ENCODE assay signal across 22 cellular contexts in genomic region chr2:106111882-106112571, GRCh38.
"Had no signal": no experiment of that assay in that cellular context is flagged by ENCODE, and none has a peak within 500 bp of the region (broad histone marks: within the 10 kb centered on the region; RNA-seq: fewer than 3 reads in every experiment).

No MANE protein-coding gene starts in this region.

- H3K9me3 ChIP-seq: lower lobe of right lung, pancreas, right lobe of liver, suprapubic skin, transverse colon had no signal

- H3K4me3 Mint-ChIP-seq: immature natural killer cell; naive thymus-derived CD8-positive, alpha-beta T cell; nephron progenitor cell; stimulated activated naive CD8-positive, alpha-beta T cell treated with anti-CD3 and anti-CD28 coated beads, Interleukin-15, amount 100 ng/mL, for 72 hours had no signal

- H3K9me3 Mint-ChIP-seq: immature natural killer cell; naive thymus-derived CD8-positive, alpha-beta T cell; nephron progenitor cell; stimulated activated naive CD8-positive, alpha-beta T cell treated with anti-CD3 and anti-CD28 coated beads, Interleukin-15, amount 100 ng/mL, for 72 hours had no signal

- H3K27ac ChIP-seq: dorsolateral prefrontal cortex, lower lobe of right lung, right lobe of liver, suprapubic skin, transverse colon had no signal

- H3K4me1 ChIP-seq: right lobe of liver, transverse colon had no signal

- H3K4me3 ChIP-seq: dorsolateral prefrontal cortex, lower lobe of right lung, pancreas, right lobe of liver, suprapubic skin, transverse colon had no signal

- H3K36me3 ChIP-seq: right lobe of liver had no signal

- H3K27me3 Mint-ChIP-seq: naive thymus-derived CD8-positive, alpha-beta T cell; stimulated activated naive CD8-positive, alpha-beta T cell treated with anti-CD3 and anti-CD28 coated beads, Interleukin-15, amount 100 ng/mL, for 72 hours had no signal

- DNase-seq: dorsolateral prefrontal cortex; effector CD4-positive, alpha-beta T cell; hypothalamus; immature natural killer cell; left ventricle myocardium superior; lower lobe of right lung; naive thymus-derived CD8-positive, alpha-beta T cell; nephron progenitor cell; nucleus accumbens; retina; right lobe of liver; small intestine; stimulated activated CD4-positive, alpha-beta T cell treated with anti-CD3 and anti-CD28 coated beads, Interleukin-15, amount 100 ng/mL, for 24 hours; stimulated activated CD4-positive, alpha-beta T cell treated with anti-CD3 and anti-CD28 coated beads, Interleukin-2, amount 100 ng/mL, for 48 hours; stimulated activated naive CD4-positive, alpha-beta T cell; stimulated activated naive CD8-positive, alpha-beta T cell treated with anti-CD3 and anti-CD28 coated beads, Interleukin-15, amount 100 ng/mL, for 72 hours; transverse colon had no signal

- FAIRE-seq: colon, frontal cortex, keratinocyte, pancreas, small intestine had no signal

- ATAC-seq: left ventricle myocardium superior; lower lobe of right lung; naive thymus-derived CD8-positive, alpha-beta T cell; pancreas; stimulated activated naive CD8-positive, alpha-beta T cell treated with anti-CD3 and anti-CD28 coated beads, Interleukin-15, amount 100 ng/mL, for 72 hours had no signal

- H3K27ac Mint-ChIP-seq: nephron progenitor cell had no signal

- H3K27me3 ChIP-seq: dorsolateral prefrontal cortex, pancreas, right lobe of liver, suprapubic skin, transverse colon had no signal
